Comparison of ENCODE assay signal across 1 cellular context in genomic region chr19:39031368-39032163, GRCh38.
TF ChIP-seq lines count a peak whose summit lies in the region.

No MANE protein-coding gene starts in this region.

TF ChIP-seq in GM23338, 12 proteins besides CTCF, POLR2A, EP300 and RAD21 (continued from another document):
- TF ChIP-seq REST (IDR thresholded peaks at IDR 0.05; ENCODE audit: unreplicated experiment): peak; percentile 25
